In the genomic region with DNA sequence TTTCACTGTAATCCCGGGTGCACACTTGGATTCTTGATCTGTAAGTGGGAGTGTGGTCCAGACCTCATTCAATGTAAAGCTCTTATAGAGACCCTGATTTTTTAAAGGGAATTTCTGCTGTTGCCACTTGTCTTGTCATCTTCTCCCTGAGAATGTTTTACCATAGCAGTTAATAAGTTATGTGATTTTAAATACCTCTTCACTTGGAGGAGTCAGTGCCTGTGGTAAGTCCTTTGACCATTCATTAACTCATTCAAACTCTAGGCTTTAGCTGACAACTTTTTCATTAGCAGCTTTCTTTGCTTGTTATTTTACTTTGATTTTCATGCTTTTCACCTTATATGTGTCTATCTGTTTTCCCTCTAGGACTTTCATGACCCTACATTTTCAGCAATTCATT, we compare ENCODE assay signal across 32 cellular contexts.
A peak's percentile ranks its signal among the peaks of the same experiment; 100 is the strongest.
DNase-seq lines count a peak whose midpoint lies in the region; ATAC-seq and TF ChIP-seq lines count a peak whose summit lies in the region.
"Had no signal": no experiment of that assay in that cellular context is flagged by ENCODE, and none has a peak within 500 bp of the region (broad histone marks: within the 10 kb centered on the region; RNA-seq: fewer than 3 reads in every experiment).

No MANE protein-coding gene starts in this region.

- H3K4me1 Mint-ChIP-seq in nephron = peaks cover 44% of the 10 kb centered on the region
- H3K4me1 Mint-ChIP-seq: CD4-positive, alpha-beta memory T cell; naive B cell had no signal

- peak overlapping the region; percentile 19 to 77 (median 58) for H3K27ac Mint-ChIP-seq in nephron
- H3K27ac Mint-ChIP-seq: activated CD4-positive, alpha-beta memory T cell treated with anti-CD3 and anti-CD28 coated beads for 36 hours; activated T-helper 1 cell treated with anti-CD3 and anti-CD28 coated beads, Interleukin-12 subunit alpha, Interleukin-12 subunit beta, Interleukin-2, Interleukin-4 antibody, amounts not matched to agents 30 ng/mL and 10 ng/mL and 1 ng/mL, durations not matched to agents 14 hours and 24 hours and 36 hours; B cell; CD4-positive, alpha-beta memory T cell; HFFc6; naive B cell; progenitor cell of endocrine pancreas; stimulated activated naive CD8-positive, alpha-beta T cell treated with anti-CD3 and anti-CD28 coated beads, Interleukin-15, Interleukin-2, amounts not matched to agents 100 ng/mL and 50 ng/mL, for 24 hours had no signal

- H3K9me3 Mint-ChIP-seq in nephron = no peaks in the 10 kb centered on the region
- H3K9me3 Mint-ChIP-seq: activated CD4-positive, alpha-beta memory T cell treated with anti-CD3 and anti-CD28 coated beads for 36 hours; activated T-helper 1 cell treated with anti-CD3 and anti-CD28 coated beads, Interleukin-12 subunit alpha, Interleukin-12 subunit beta, Interleukin-2, Interleukin-4 antibody, amounts not matched to agents 30 ng/mL and 10 ng/mL and 1 ng/mL, durations not matched to agents 14 hours and 24 hours and 36 hours; HFFc6 had no signal

- H3K36me3 Mint-ChIP-seq in nephron (ENCODE audit: low read depth) = peaks cover 18% of the 10 kb centered on the region
- H3K36me3 Mint-ChIP-seq: activated CD4-positive, alpha-beta memory T cell treated with anti-CD3 and anti-CD28 coated beads for 36 hours; CD4-positive, alpha-beta memory T cell had no signal

- no peaks in the 10 kb centered on the region for H3K27me3 Mint-ChIP-seq in nephron (ENCODE audit: low read depth)
- H3K27me3 Mint-ChIP-seq: B cell, naive B cell, progenitor cell of endocrine pancreas had no signal

- ATAC-seq in GM18861 (IDR thresholded peaks at IDR 0.05; ENCODE audit: unreplicated experiment) (peak; percentile 87), HG02943 (IDR thresholded peaks at IDR 0.05; ENCODE audit: low read depth, unreplicated experiment) (peak; percentile 60), HG03460 (IDR thresholded peaks at IDR 0.05; ENCODE audit: unreplicated experiment) (peak; percentile 75), GM18502 (IDR thresholded peaks at IDR 0.05; ENCODE audit: poor library complexity, unreplicated experiment) (no peak), GM19467 (IDR thresholded peaks at IDR 0.05; ENCODE audit: unreplicated experiment) (no peak)
- ATAC-seq: Panc1, right lobe of liver had no signal

- H3K4me3 Mint-ChIP-seq in nephron = no peak overlapping the region
- H3K4me3 Mint-ChIP-seq: activated CD4-positive, alpha-beta memory T cell treated with anti-CD3 and anti-CD28 coated beads for 36 hours; activated T-helper 1 cell treated with anti-CD3 and anti-CD28 coated beads, Interleukin-12 subunit alpha, Interleukin-12 subunit beta, Interleukin-2, Interleukin-4 antibody, amounts not matched to agents 30 ng/mL and 10 ng/mL and 1 ng/mL, durations not matched to agents 14 hours and 24 hours and 36 hours; B cell; CD4-positive, alpha-beta memory T cell; HFFc6; naive B cell; stimulated activated naive CD8-positive, alpha-beta T cell treated with anti-CD3 and anti-CD28 coated beads, Interleukin-15, Interleukin-2, amounts not matched to agents 100 ng/mL and 50 ng/mL, for 24 hours had no signal

- DNase-seq in AML-193 (lab: John Stamatoyannopoulos, UW) = no peak
- no peak for DNase-seq in NCI-H1417 treated with DMSO at 0.1 percent for 48 hours (lab: John Stamatoyannopoulos, UW)
- DNase-seq: activated CD4-positive, alpha-beta memory T cell treated with anti-CD3 and anti-CD28 coated beads for 36 hours; activated CD4-positive, alpha-beta T cell treated with anti-CD3 and anti-CD28 coated beads for 1 hour; activated CD8-positive, alpha-beta memory T cell treated with anti-CD3 and anti-CD28 coated beads, Interleukin-2, amount 50 U/mL, for 4 hours; activated naive CD4-positive, alpha-beta T cell treated with Interleukin-2 at 50 U/mL for 16 hours; caudate nucleus; CD4-positive, alpha-beta memory T cell; effector memory CD4-positive, alpha-beta T cell; GOT3; head of caudate nucleus; HFFc6; midbrain; naive B cell; NCI-H1105; NCI-H1930; nucleus accumbens; right lobe of liver; SHP77; stimulated activated CD8-positive, alpha-beta memory T cell treated with anti-CD3 and anti-CD28 coated beads, Interleukin-4, amount 100 ng/mL, for 48 hours; T-helper 2 cell had no signal

- TF ChIP-seq CTCF in nephron (IDR thresholded peaks at IDR 0.05; ENCODE audit: unreplicated experiment in 3 of 3) = no peak

Comparison
In these comparisons a context has a peak if more than half of its experiments do, and no peak if none do; other contexts are left out.
1. ATAC-seq: peak in GM18861 (single experiment), HG02943 (single experiment) and HG03460 (single experiment); none in GM18502 (single experiment) and GM19467 (single experiment).